ENCODE assay signal across 2 cellular contexts in genomic region chr20:52105045-52105572, GRCh38.
TF ChIP-seq lines count a peak whose summit lies in the region.

No MANE protein-coding gene starts in this region.

TF ChIP-seq in SK-N-SH, 30 proteins besides CTCF, POLR2A, EP300 and RAD21 (continued from another document):
- TF ChIP-seq ZBTB33 (IDR thresholded peaks at IDR 0.05; ENCODE audit: borderline replicate concordance, low read depth) (no peak), USF2 (IDR thresholded peaks at IDR 0.05; ENCODE audit: borderline replicate concordance, low read depth, low read length) (no peak), TAF1 (IDR thresholded peaks at IDR 0.05; ENCODE audit: borderline replicate concordance, low read depth, low read length) (no peak), SIN3A (IDR thresholded peaks at IDR 0.05; ENCODE audit: borderline replicate concordance, low read depth, low read length) (no peak), FOXM1 (IDR thresholded peaks at IDR 0.05; ENCODE audit: low read depth) (no peak), FOXJ3 (CRISPR knock-in tag; IDR thresholded peaks at IDR 0.05) (no peak)
- TF ChIP-seq, protein P1, sequence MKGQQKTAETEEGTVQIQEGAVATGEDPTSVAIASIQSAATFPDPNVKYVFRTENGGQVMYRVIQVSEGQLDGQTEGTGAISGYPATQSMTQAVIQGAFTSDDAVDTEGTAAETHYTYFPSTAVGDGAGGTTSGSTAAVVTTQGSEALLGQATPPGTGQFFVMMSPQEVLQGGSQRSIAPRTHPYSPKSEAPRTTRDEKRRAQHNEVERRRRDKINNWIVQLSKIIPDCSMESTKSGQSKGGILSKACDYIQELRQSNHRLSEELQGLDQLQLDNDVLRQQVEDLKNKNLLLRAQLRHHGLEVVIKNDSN (IDR thresholded peaks at IDR 0.05; ENCODE audit: borderline replicate concordance, low read depth): no peak

TF ChIP-seq in SK-N-SH treated with all-trans-retinoic acid at 6 μM for 48 hours, 23 proteins besides CTCF, POLR2A, EP300 and RAD21 (continued from another document):
- TF ChIP-seq, protein P2, sequence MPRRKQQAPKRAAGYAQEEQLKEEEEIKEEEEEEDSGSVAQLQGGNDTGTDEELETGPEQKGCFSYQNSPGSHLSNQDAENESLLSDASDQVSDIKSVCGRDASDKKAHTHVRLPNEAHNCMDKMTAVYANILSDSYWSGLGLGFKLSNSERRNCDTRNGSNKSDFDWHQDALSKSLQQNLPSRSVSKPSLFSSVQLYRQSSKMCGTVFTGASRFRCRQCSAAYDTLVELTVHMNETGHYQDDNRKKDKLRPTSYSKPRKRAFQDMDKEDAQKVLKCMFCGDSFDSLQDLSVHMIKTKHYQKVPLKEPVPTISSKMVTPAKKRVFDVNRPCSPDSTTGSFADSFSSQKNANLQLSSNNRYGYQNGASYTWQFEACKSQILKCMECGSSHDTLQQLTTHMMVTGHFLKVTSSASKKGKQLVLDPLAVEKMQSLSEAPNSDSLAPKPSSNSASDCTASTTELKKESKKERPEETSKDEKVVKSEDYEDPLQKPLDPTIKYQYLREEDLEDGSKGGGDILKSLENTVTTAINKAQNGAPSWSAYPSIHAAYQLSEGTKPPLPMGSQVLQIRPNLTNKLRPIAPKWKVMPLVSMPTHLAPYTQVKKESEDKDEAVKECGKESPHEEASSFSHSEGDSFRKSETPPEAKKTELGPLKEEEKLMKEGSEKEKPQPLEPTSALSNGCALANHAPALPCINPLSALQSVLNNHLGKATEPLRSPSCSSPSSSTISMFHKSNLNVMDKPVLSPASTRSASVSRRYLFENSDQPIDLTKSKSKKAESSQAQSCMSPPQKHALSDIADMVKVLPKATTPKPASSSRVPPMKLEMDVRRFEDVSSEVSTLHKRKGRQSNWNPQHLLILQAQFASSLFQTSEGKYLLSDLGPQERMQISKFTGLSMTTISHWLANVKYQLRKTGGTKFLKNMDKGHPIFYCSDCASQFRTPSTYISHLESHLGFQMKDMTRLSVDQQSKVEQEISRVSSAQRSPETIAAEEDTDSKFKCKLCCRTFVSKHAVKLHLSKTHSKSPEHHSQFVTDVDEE (CRISPR knock-in tag; IDR thresholded peaks at IDR 0.05): no peak
- no peak for TF ChIP-seq ESRRG (CRISPR knock-in tag; IDR thresholded peaks at IDR 0.05)
- TF ChIP-seq ZC3H10 (CRISPR knock-in tag; IDR thresholded peaks at IDR 0.05): no peak
- TF ChIP-seq ISL1 (CRISPR knock-in tag; IDR thresholded peaks at IDR 0.05): no peak
- no peak for TF ChIP-seq PATZ1 (CRISPR knock-in tag; IDR thresholded peaks at IDR 0.05; ENCODE audit: borderline replicate concordance)
- TF ChIP-seq ZFP3 (CRISPR knock-in tag; IDR thresholded peaks at IDR 0.05): no peak
- TF ChIP-seq PPARA (CRISPR knock-in tag; IDR thresholded peaks at IDR 0.05; ENCODE audit: borderline replicate concordance): no peak
- TF ChIP-seq ZNF8 (CRISPR knock-in tag; IDR thresholded peaks at IDR 0.05): no peak
- TF ChIP-seq ARNTL (CRISPR knock-in tag; IDR thresholded peaks at IDR 0.05; ENCODE audit: borderline replicate concordance, low read depth): no peak
- no peak for TF ChIP-seq SNAI2 (CRISPR knock-in tag; IDR thresholded peaks at IDR 0.05)
- no peak for TF ChIP-seq ZNF565 (CRISPR knock-in tag; conservative IDR thresholded peaks at IDR 0.05; ENCODE audit: low read depth)
- TF ChIP-seq RARB (CRISPR knock-in tag; IDR thresholded peaks at IDR 0.05): no peak
- no peak for TF ChIP-seq GLIS3 (CRISPR knock-in tag; IDR thresholded peaks at IDR 0.05)
TF ChIP-seq in SK-N-SH treated with all-trans-retinoic acid at 6 μM for 48 hours: peak in this region for 0.
